Comparison of ENCODE assay signal across 30 cellular contexts in the genomic region with DNA sequence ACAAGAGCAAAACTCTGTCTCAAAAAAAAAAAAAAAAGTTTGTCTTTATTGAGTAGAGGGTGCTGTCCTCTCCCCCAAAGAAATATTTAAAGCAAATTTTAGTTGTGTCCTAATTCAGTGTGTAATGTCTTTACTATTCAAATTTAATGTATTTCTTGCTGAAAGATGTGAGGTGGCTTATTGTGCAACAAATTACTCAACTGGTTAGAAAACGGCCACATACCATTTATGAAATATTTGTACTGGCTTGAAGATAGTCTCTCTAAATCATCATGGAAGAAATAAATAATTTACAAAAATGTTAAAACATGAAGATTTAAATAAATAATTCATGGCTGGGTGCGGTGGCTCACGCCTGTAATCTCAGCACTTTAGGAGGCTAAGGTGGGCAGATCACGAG.
DNase-seq lines count a peak whose midpoint lies in the region; ATAC-seq and TF ChIP-seq lines count a peak whose summit lies in the region.
"Had no signal": no experiment of that assay in that cellular context is flagged by ENCODE, and none has a peak within 500 bp of the region (broad histone marks: within the 10 kb centered on the region; RNA-seq: fewer than 3 reads in every experiment).

No MANE protein-coding gene starts in this region.

- no peak for ATAC-seq in SK-N-SH treated with all-trans-retinoic acid at 6 μM for 48 hours
- ATAC-seq: A549; activated T-cell treated with anti-CD3 and anti-CD28 coated beads, Interleukin-2, amount 50 U/mL, for 72 hours; foreskin keratinocyte; left lung; Right ventricle myocardium inferior had no signal

- peak overlapping the region; percentile 73 for H3K27ac ChIP-seq in HL-60 (replicated peaks)
- H3K27ac ChIP-seq: A549, BLaER1, foreskin keratinocyte, left lung, upper lobe of left lung had no signal

- no peaks in the 10 kb centered on the region for H3K27me3 ChIP-seq in HL-60 (ENCODE audit: insufficient read depth, poor library complexity, severe bottlenecking)
- H3K27me3 ChIP-seq: foreskin keratinocyte, left lung, upper lobe of left lung had no signal

- no peak for TF ChIP-seq CTCF in AG10803 (conservative IDR thresholded peaks at IDR 0.05; ENCODE audit: low read length)
- TF ChIP-seq CTCF in HL-60 (IDR thresholded peaks at IDR 0.05; ENCODE audit: insufficient read depth, low read length) = no peak

- no peak overlapping the region for H3K4me3 ChIP-seq in AG10803 (ENCODE audit: low read length)
- no peak overlapping the region for H3K4me3 ChIP-seq in HL-60 (replicated peaks; ENCODE audit: insufficient read depth, low read length)
- H3K4me3 ChIP-seq: A549, BLaER1, left lung, smooth muscle cell, upper lobe of left lung had no signal

- peak; percentile 65 for DNase-seq in AG10803 (ENCODE audit: low read depth)
- DNase-seq in HL-60 (ENCODE audit: low read depth in 1 of 2, low spot score in 1 of 2) = peak; percentile 41 to 43
- peak; percentile 6 for DNase-seq in SIG-M5 (lab: John Stamatoyannopoulos, UW)
- peak; percentile 67 for DNase-seq in fibroblast of peridontal ligament (ENCODE audit: extremely low read depth)
- DNase-seq in activated naive CD4-positive, alpha-beta T cell treated with Interleukin-2 at 50 U/mL for 16 hours = no peak
- no peak for DNase-seq in glomerular visceral epithelial cell (ENCODE audit: extremely low spot score)
- no peak for DNase-seq in COR-L47 (lab: John Stamatoyannopoulos, UW)
- DNase-seq: activated CD4-positive, alpha-beta T cell treated with anti-CD3 and anti-CD28 coated beads, Interleukin-2, amount 10 ng/mL, durations not matched to agents 7 days and 5 days; activated naive CD4-positive, alpha-beta T cell treated with anti-CD3 and anti-CD28 coated beads for 36 hours; activated T-cell treated with anti-CD3 and anti-CD28 coated beads, Interleukin-2, amount 50 U/mL, for 72 hours; amygdala; caudate nucleus; dermis blood vessel endothelial cell; Karpas-422; left lung; mesendoderm; NCI-H2029 treated with DMSO at 0.1 percent for 48 hours; NCI-H345; NCI-H748 treated with DMSO at 0.1 percent for 48 hours; nucleus accumbens; stimulated activated CD4-positive, alpha-beta T cell treated with anti-CD3 and anti-CD28 coated beads, Interleukin-2, amount 100 ng/mL, for 24 hours; substantia nigra; T-helper 9 cell; upper lobe of left lung had no signal

TF ChIP-seq in SK-N-SH treated with all-trans-retinoic acid at 6 μM for 48 hours, 23 proteins besides CTCF, POLR2A, EP300 and RAD21:
- TF ChIP-seq SNAI2 (CRISPR knock-in tag; IDR thresholded peaks at IDR 0.05) = no peak
- TF ChIP-seq ISL1 (CRISPR knock-in tag; IDR thresholded peaks at IDR 0.05) = no peak
- TF ChIP-seq OSR1 (CRISPR knock-in tag; IDR thresholded peaks at IDR 0.05) = no peak
- TF ChIP-seq, protein P1, sequence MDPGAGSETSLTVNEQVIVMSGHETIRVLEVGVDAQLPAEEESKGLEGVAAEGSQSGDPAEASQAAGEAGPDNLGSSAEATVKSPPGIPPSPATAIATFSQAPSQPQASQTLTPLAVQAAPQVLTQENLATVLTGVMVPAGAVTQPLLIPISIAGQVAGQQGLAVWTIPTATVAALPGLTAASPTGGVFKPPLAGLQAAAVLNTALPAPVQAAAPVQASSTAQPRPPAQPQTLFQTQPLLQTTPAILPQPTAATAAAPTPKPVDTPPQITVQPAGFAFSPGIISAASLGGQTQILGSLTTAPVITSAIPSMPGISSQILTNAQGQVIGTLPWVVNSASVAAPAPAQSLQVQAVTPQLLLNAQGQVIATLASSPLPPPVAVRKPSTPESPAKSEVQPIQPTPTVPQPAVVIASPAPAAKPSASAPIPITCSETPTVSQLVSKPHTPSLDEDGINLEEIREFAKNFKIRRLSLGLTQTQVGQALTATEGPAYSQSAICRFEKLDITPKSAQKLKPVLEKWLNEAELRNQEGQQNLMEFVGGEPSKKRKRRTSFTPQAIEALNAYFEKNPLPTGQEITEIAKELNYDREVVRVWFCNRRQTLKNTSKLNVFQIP (CRISPR knock-in tag; IDR thresholded peaks at IDR 0.05; ENCODE audit: borderline replicate concordance, low read depth) = no peak
- TF ChIP-seq TCF4 (CRISPR knock-in tag; IDR thresholded peaks at IDR 0.05; ENCODE audit: borderline replicate concordance) = no peak
- no peak for TF ChIP-seq GLIS3 (CRISPR knock-in tag; IDR thresholded peaks at IDR 0.05)
- TF ChIP-seq ZFP30 (CRISPR knock-in tag; IDR thresholded peaks at IDR 0.05) = no peak
- no peak for TF ChIP-seq BACH2 (CRISPR knock-in tag; IDR thresholded peaks at IDR 0.05; ENCODE audit: borderline replicate concordance)
- TF ChIP-seq, protein P2, sequence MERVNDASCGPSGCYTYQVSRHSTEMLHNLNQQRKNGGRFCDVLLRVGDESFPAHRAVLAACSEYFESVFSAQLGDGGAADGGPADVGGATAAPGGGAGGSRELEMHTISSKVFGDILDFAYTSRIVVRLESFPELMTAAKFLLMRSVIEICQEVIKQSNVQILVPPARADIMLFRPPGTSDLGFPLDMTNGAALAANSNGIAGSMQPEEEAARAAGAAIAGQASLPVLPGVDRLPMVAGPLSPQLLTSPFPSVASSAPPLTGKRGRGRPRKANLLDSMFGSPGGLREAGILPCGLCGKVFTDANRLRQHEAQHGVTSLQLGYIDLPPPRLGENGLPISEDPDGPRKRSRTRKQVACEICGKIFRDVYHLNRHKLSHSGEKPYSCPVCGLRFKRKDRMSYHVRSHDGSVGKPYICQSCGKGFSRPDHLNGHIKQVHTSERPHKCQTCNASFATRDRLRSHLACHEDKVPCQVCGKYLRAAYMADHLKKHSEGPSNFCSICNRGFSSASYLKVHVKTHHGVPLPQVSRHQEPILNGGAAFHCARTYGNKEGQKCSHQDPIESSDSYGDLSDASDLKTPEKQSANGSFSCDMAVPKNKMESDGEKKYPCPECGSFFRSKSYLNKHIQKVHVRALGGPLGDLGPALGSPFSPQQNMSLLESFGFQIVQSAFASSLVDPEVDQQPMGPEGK (CRISPR knock-in tag; IDR thresholded peaks at IDR 0.05; ENCODE audit: borderline replicate concordance) = no peak
- TF ChIP-seq ZNF565 (CRISPR knock-in tag; conservative IDR thresholded peaks at IDR 0.05; ENCODE audit: low read depth) = no peak
- TF ChIP-seq, protein P3, sequence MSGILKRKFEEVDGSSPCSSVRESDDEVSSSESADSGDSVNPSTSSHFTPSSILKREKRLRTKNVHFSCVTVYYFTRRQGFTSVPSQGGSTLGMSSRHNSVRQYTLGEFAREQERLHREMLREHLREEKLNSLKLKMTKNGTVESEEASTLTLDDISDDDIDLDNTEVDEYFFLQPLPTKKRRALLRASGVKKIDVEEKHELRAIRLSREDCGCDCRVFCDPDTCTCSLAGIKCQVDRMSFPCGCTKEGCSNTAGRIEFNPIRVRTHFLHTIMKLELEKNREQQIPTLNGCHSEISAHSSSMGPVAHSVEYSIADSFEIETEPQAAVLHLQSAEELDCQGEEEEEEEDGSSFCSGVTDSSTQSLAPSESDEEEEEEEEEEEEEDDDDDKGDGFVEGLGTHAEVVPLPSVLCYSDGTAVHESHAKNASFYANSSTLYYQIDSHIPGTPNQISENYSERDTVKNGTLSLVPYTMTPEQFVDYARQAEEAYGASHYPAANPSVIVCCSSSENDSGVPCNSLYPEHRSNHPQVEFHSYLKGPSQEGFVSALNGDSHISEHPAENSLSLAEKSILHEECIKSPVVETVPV (CRISPR knock-in tag; IDR thresholded peaks at IDR 0.05) = no peak
- no peak for TF ChIP-seq TOX (CRISPR knock-in tag; IDR thresholded peaks at IDR 0.05; ENCODE audit: borderline replicate concordance)

Comparison
In these comparisons a context has a peak if more than half of its experiments do, and no peak if none do; other contexts are left out.
1. DNase-seq: peak in AG10803 (single experiment), HL-60 (2 of 2), SIG-M5 (single experiment) and fibroblast of peridontal ligament (single experiment); none in activated naive CD4-positive, alpha-beta T cell treated with Interleukin-2 at 50 U/mL for 16 hours (single experiment), glomerular visceral epithelial cell (single experiment) and COR-L47 (single experiment).